In the genomic region with DNA sequence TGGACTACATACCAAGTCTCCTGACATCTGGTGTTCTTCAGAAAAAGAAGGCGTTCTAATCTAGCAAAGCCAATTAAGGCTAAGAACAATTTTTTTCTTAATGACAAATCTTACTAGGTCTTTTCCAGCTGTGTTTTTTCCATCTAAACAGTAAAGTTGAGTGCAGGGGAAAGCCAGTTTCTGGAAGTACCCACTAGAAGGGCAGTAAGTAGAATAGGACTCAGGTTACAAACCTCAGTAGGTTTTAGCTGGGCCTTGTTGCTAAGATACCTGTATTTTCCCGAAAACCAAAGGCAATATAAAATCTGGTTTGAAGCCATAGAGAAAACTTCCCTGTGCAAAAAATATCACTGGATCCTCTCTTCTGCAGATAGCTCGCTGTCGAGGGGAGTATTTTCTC, we compare ENCODE assay signal across 15 cellular contexts.
A peak's percentile ranks its signal among the peaks of the same experiment; 100 is the strongest.
DNase-seq lines count a peak whose midpoint lies in the region; ATAC-seq and TF ChIP-seq lines count a peak whose summit lies in the region.
"Had no signal": no experiment of that assay in that cellular context is flagged by ENCODE, and none has a peak within 500 bp of the region (broad histone marks: within the 10 kb centered on the region; RNA-seq: fewer than 3 reads in every experiment).

No MANE protein-coding gene starts in this region.

- BruUV-seq in PC-9 (replicated peaks; lab: Mats Ljungman, UMichigan), result no TSS peak

- intact Hi-C loops in esophagus muscularis mucosa (cut with DNase I), result no loop called here
- intact Hi-C loops in PC-9 (cut with micrococcal nuclease; ENCODE audit: unreplicated experiment), result no loop called here

- ATAC-seq in HG03432 (IDR thresholded peaks at IDR 0.05; ENCODE audit: unreplicated experiment), result no peak
- ATAC-seq in HG03159 (IDR thresholded peaks at IDR 0.05; ENCODE audit: unreplicated experiment), result no peak
- ATAC-seq: HepG2 had no signal

- POLR2A ChIA-PET in PC-9 (lab: Charles Lee; ENCODE audit: unreplicated experiment), result no interaction called here

- no peak for TF ChIP-seq EP300 in esophagus muscularis mucosa (IDR thresholded peaks at IDR 0.05)

- WGBS in esophagus muscularis mucosa, result 52% methylated on average over 4 of the region's 4 CpGs

- TF ChIP-seq POLR2A in esophagus muscularis mucosa (IDR thresholded peaks at IDR 0.05; ENCODE audit: low read depth), result no peak

- no peaks in the 10 kb centered on the region for H3K27me3 ChIP-seq in esophagus muscularis mucosa
- H3K27me3 ChIP-seq in rectal smooth muscle tissue (ENCODE audit: control insufficient read depth, insufficient read depth, low read length), result no peaks in the 10 kb centered on the region
- no peaks in the 10 kb centered on the region for H3K27me3 ChIP-seq in PC-9 (ENCODE audit: insufficient read depth, low read depth)
- H3K27me3 ChIP-seq: stomach had no signal

- H3K4me2 ChIP-seq in PC-9, result no peak overlapping the region

- no peaks in the 10 kb centered on the region for H3F3A ChIP-seq in PC-9 (ENCODE audit: insufficient read depth, low read depth)

- H3K27ac ChIP-seq in esophagus muscularis mucosa (replicated peaks in 1 of 4) (peak overlapping the region; percentile 15 to 50 (median 36)), rectal smooth muscle tissue (ENCODE audit: low read depth, low read length) (peak overlapping the region; percentile 49), PC-9 (no peak overlapping the region)
- H3K27ac ChIP-seq: stomach had no signal

- DNase-seq in NCI-H345 (lab: John Stamatoyannopoulos, UW) (peak; percentile 31), NCI-H345 treated with DMSO at 0.1 percent for 48 hours (lab: John Stamatoyannopoulos, UW; ENCODE audit: unreplicated experiment) (no peak), NCI-H510A (lab: John Stamatoyannopoulos, UW) (peak; percentile 16), esophagus muscularis mucosa (ENCODE audit: extremely low spot score) (no peak), PC-9 (no peak)
- DNase-seq: ACHN; activated T-cell treated with anti-CD3 and anti-CD28 coated beads, Interleukin-2, amount 50 U/mL, for 24 hours; MV-4-11; nucleus accumbens; stomach; T-helper 9 cell had no signal

- H3K9me2 ChIP-seq in PC-9 (ENCODE audit: insufficient read depth), result no peaks in the 10 kb centered on the region

- no peak for TF ChIP-seq CTCF in esophagus muscularis mucosa (IDR thresholded peaks at IDR 0.05)
- TF ChIP-seq CTCF in PC-9 (conservative IDR thresholded peaks at IDR 0.05), result no peak

- H4K20me1 ChIP-seq in PC-9 (ENCODE audit: insufficient read depth), result no peaks in the 10 kb centered on the region

- H3K79me2 ChIP-seq in PC-9 (ENCODE audit: low read depth), result no peaks in the 10 kb centered on the region

- no peak overlapping the region for H2AFZ ChIP-seq in PC-9

- H3K36me3 ChIP-seq in esophagus muscularis mucosa, result no peaks in the 10 kb centered on the region
- H3K36me3 ChIP-seq in rectal smooth muscle tissue (ENCODE audit: control insufficient read depth, insufficient read depth, low read length), result no peaks in the 10 kb centered on the region
- no peaks in the 10 kb centered on the region for H3K36me3 ChIP-seq in PC-9 (ENCODE audit: low read depth)
- H3K36me3 ChIP-seq: stomach had no signal

- CTCF ChIA-PET in PC-9 (lab: Charles Lee), result no interaction called here

- H3K9me3 ChIP-seq in esophagus muscularis mucosa, result no peaks in the 10 kb centered on the region
- no peaks in the 10 kb centered on the region for H3K9me3 ChIP-seq in PC-9 (ENCODE audit: insufficient read depth, low read depth)
- H3K9me3 ChIP-seq: stomach had no signal

- no peak overlapping the region for H3K9ac ChIP-seq in rectal smooth muscle tissue (ENCODE audit: low read length)

- peaks cover 0 to 23% (median 22%) of the 10 kb centered on the region in 4 donors for H3K4me1 ChIP-seq in esophagus muscularis mucosa
- H3K4me1 ChIP-seq in rectal smooth muscle tissue (ENCODE audit: control insufficient read depth, insufficient read depth, low read length), result peaks cover 12% of the 10 kb centered on the region
- H3K4me1 ChIP-seq in PC-9 (replicated peaks; ENCODE audit: insufficient read depth), result no peaks in the 10 kb centered on the region

- H3K4me3 ChIP-seq in esophagus muscularis mucosa (no peak overlapping the region), rectal smooth muscle tissue (ENCODE audit: low read length) (no peak overlapping the region), PC-9 (no peak overlapping the region)
- H3K4me3 ChIP-seq: stomach had no signal

Comparison
In these comparisons a context has a peak if more than half of its experiments do, and no peak if none do; other contexts are left out.
1. DNase-seq: peak in NCI-H345 (single experiment) and NCI-H510A (single experiment); none in NCI-H345 treated with DMSO at 0.1 percent for 48 hours (single experiment), esophagus muscularis mucosa (single experiment) and PC-9 (0 of 2).